ENCODE assay signal across 16 cellular contexts in genomic region chr14:26808407-26808806, GRCh38.
"Had no signal": no experiment of that assay in that cellular context is flagged by ENCODE, and none has a peak within 500 bp of the region (broad histone marks: within the 10 kb centered on the region; RNA-seq: fewer than 3 reads in every experiment).

No MANE protein-coding gene starts in this region.

- H3K4me3 ChIP-seq: cardiac muscle cell, psoas muscle had no signal

- ATAC-seq: psoas muscle had no signal

- FAIRE-seq: colon, islet of Langerhans, TTC549 had no signal

- H3K27me3 ChIP-seq: cardiac muscle cell had no signal

- H3K4me3 Mint-ChIP-seq: activated naive CD4-positive, alpha-beta T cell treated with anti-CD3 and anti-CD28 coated beads, Interleukin-2, amount 50 U/mL, for 24 hours; memory B cell; nephron; type B pancreatic cell had no signal

- H3K4me1 Mint-ChIP-seq: activated naive CD4-positive, alpha-beta T cell treated with anti-CD3 and anti-CD28 coated beads, Interleukin-2, amount 50 U/mL, for 24 hours; memory B cell; nephron had no signal

- H3K27me3 Mint-ChIP-seq: activated naive CD4-positive, alpha-beta T cell treated with anti-CD3 and anti-CD28 coated beads, Interleukin-2, amount 50 U/mL, for 24 hours; memory B cell; type B pancreatic cell had no signal

- H3K9me3 ChIP-seq: psoas muscle had no signal

- H3K4me1 ChIP-seq: psoas muscle had no signal

- DNase-seq: activated effector memory CD4-positive, alpha-beta T cell treated with Interleukin-2 at 50 U/mL for 16 hours; activated T-cell treated with anti-CD3 and anti-CD28 coated beads, Interleukin-2, amount 50 U/mL, for 1 hour; amygdala; head of caudate nucleus; psoas muscle; stimulated activated CD4-positive, alpha-beta T cell treated with anti-CD3 and anti-CD28 coated beads, Interleukin-2, amount 100 ng/mL, for 48 hours; stimulated activated naive CD4-positive, alpha-beta T cell treated with Interleukin-2 at 50 U/mL for 16 hours; T-helper 2 cell had no signal

- H3K27ac ChIP-seq: cardiac muscle cell, psoas muscle had no signal

- H3K36me3 Mint-ChIP-seq: activated naive CD4-positive, alpha-beta T cell treated with anti-CD3 and anti-CD28 coated beads, Interleukin-2, amount 50 U/mL, for 24 hours; memory B cell; type B pancreatic cell had no signal

- H3K36me3 ChIP-seq: cardiac muscle cell had no signal

- H3K27ac Mint-ChIP-seq: activated naive CD4-positive, alpha-beta T cell treated with anti-CD3 and anti-CD28 coated beads, Interleukin-2, amount 50 U/mL, for 24 hours; memory B cell; nephron; type B pancreatic cell had no signal
